Comparison of ENCODE assay signal across 28 cellular contexts in the genomic region with DNA sequence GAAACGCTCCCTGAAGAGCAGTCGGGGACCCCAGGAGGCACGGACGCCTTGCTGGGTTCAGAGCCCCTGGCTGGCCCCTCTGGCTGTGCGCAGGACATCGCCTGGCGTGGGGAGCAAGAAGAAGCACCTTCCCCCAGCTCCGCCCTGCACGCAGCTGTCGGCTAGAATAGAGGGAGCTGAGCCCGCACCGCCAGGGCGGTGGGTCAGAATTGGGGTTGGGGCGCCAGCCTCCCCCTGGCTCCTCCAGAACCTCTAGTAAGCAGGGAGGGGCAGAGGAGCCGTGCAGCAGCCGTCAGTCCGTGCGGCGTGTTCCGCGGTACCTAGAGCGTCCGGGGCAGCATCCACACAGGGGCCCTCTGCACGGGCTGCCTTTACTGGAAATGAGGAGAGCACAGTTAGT. TPM values are rescaled to one million over a fixed set of nuclear protein-coding genes. Genes with fewer than 3 reads are reported as not detected.
"Had no signal": no experiment of that assay in that cellular context is flagged by ENCODE, and none has a peak within 500 bp of the region (broad histone marks: within the 10 kb centered on the region; RNA-seq: fewer than 3 reads in every experiment).

No MANE protein-coding gene starts in this region.

- H3K27ac ChIP-seq: stomach, suprapubic skin, testis, thoracic aorta, thyroid gland, tibial artery, transverse colon, upper lobe of left lung, upper lobe of right lung, uterus, vagina had no signal

- DNase-seq: stimulated activated CD4-positive, alpha-beta T cell treated with anti-CD3 and anti-CD28 coated beads, Interleukin-2, amount 100 ng/mL, for 48 hours; stimulated activated CD4-positive, alpha-beta T cell treated with anti-CD3 and anti-CD28 coated beads, Interleukin-4, amount 100 ng/mL, for 1 hour; stimulated activated CD4-positive, alpha-beta T cell treated with anti-CD3 and anti-CD28 coated beads, Interleukin-4, amount 100 ng/mL, for 24 hours; stimulated activated CD4-positive, alpha-beta T cell treated with anti-CD3 and anti-CD28 coated beads, Interleukin-4, amount 100 ng/mL, for 4 hours; stimulated activated CD8-positive, alpha-beta memory T cell treated with anti-CD3 and anti-CD28 coated beads, Interleukin-4, amount 100 ng/mL, for 48 hours; stimulated activated naive B cell treated with anti-CD40 and anti-IgM and Interleukin-4, amounts not matched to agents 10 μg/mL and 1 μg/mL and 100 μg/mL, for 72 hours; stimulated activated naive CD4-positive, alpha-beta T cell; stimulated activated naive CD4-positive, alpha-beta T cell treated with Interleukin-2 at 50 U/mL for 16 hours; stimulated activated naive CD8-positive, alpha-beta T cell treated with anti-CD3 and anti-CD28 coated beads, Interleukin-15, amount 100 ng/mL, for 72 hours; stimulated activated naive CD8-positive, alpha-beta T cell treated with anti-CD3 and anti-CD28 coated beads, Interleukin-15, Interleukin-2, amounts not matched to agents 100 U/mL and 50 U/mL, for 24 hours; stomach; substantia nigra; testis; thyroid gland; tibial artery; transverse colon; trophoblast cell; upper lobe of right lung; uterus had no signal

- H3K27me3 ChIP-seq: testis, thyroid gland, upper lobe of left lung, uterus, vagina had no signal

- H3K36me3 ChIP-seq: stomach, suprapubic skin, thoracic aorta, thyroid gland, tibial artery, transverse colon, upper lobe of left lung, upper lobe of right lung, uterus, vagina had no signal

- H3K4me3 ChIP-seq: stomach, suprapubic skin, testis, thoracic aorta, thyroid gland, tibial artery, transverse colon, upper lobe of left lung, upper lobe of right lung, uterus, vagina had no signal

- ATAC-seq: stimulated activated effector memory CD8-positive, alpha-beta T cell treated with anti-CD3 and anti-CD28 coated beads, Interleukin-12 subunit alpha, Interleukin-12 subunit beta, amount 100 ng/mL, for 72 hours; stimulated activated memory B cell treated with anti-CD40 and anti-IgM and Interleukin-4, amounts not matched to agents 10 μg/mL and 1 μg/mL and 100 μg/mL, for 72 hours; stimulated activated naive B cell treated with anti-CD40 and anti-IgM and Interleukin-4, amounts not matched to agents 10 μg/mL and 1 μg/mL and 100 μg/mL, for 72 hours; stimulated activated naive CD8-positive, alpha-beta T cell treated with anti-CD3 and anti-CD28 coated beads, Interleukin-15, amount 100 ng/mL, for 72 hours; stimulated activated naive CD8-positive, alpha-beta T cell treated with anti-CD3 and anti-CD28 coated beads, Interleukin-15, Interleukin-2, amounts not matched to agents 100 U/mL and 50 U/mL, for 24 hours; upper lobe of right lung had no signal

- H3K9me3 ChIP-seq: stomach, suprapubic skin, testis, thoracic aorta, thyroid gland, tibial artery, transverse colon, upper lobe of left lung, upper lobe of right lung, uterus, vagina had no signal

- H3K4me1 ChIP-seq: stomach, suprapubic skin, testis, thyroid gland, tibial artery, transverse colon, upper lobe of left lung, upper lobe of right lung, uterus, vagina had no signal

RNA-seq across cellular contexts. Expression of gene KCNQ2, which starts 53.2 kb away (rescaled TPM):
- total RNA-seq: subcutaneous adipose tissue, thoracic aorta, upper lobe of right lung, ureter had no signal

RNA-seq across cellular contexts. Expression of gene CHRNA4, which starts 58.1 kb away (rescaled TPM):
- total RNA-seq: subcutaneous adipose tissue, suprapubic skin, thoracic aorta, ureter had no signal
- polyA plus RNA-seq: urinary bladder had no signal
